In genomic region chr21:42468511-42469131, GRCh38 we compare ENCODE assay signal across 15 cellular contexts. TPM values are rescaled to one million over a fixed set of nuclear protein-coding genes. Genes with fewer than 3 reads are reported as not detected.
DNase-seq lines count a peak whose midpoint lies in the region; ATAC-seq and TF ChIP-seq lines count a peak whose summit lies in the region.
"Had no signal": no experiment of that assay in that cellular context is flagged by ENCODE, and none has a peak within 500 bp of the region (broad histone marks: within the 10 kb centered on the region; RNA-seq: fewer than 3 reads in every experiment).

No MANE protein-coding gene starts in this region.

- DNase-seq in A172 (ENCODE audit: low spot score) (peak; percentile 95), H4 (ENCODE audit: low spot score) (peak; percentile 50), RPMI7951 (ENCODE audit: low read depth) (peak; percentile 7), left colon (peak; percentile 13 to 25), GM13976 (ENCODE audit: low spot score) (no peak), glomerular visceral epithelial cell (ENCODE audit: extremely low spot score) (no peak), GOT3 (lab: John Stamatoyannopoulos, UW) (no peak)
- DNase-seq: activated CD4-positive, alpha-beta T cell treated with anti-CD3 and anti-CD28 coated beads, Interleukin-2, amount 50 U/mL, for 48 hours; cortex of kidney; esophagus squamous epithelium; naive B cell; NCI-H1092; NCI-H2171; SHP77 had no signal

- ATAC-seq in left colon = peak; percentile 37
- ATAC-seq in GM18505 (IDR thresholded peaks at IDR 0.05; ENCODE audit: unreplicated experiment) = no peak

- TF ChIP-seq CTCF in GM13976 (IDR thresholded peaks at IDR 0.05; ENCODE audit: borderline replicate concordance, control extremely low read depth, extremely low read depth, insufficient read depth, missing control alignments) = no peak

- no peak for TF ChIP-seq POLR2A in GM18505 (IDR thresholded peaks at IDR 0.05; ENCODE audit: borderline replicate concordance, extremely low read depth, insufficient read depth, insufficient read length)

- intact Hi-C loops in left colon (cut with DNase I, micrococcal nuclease) = no loop called here

- in situ Hi-C loops in GM13976 (cut with MboI; ENCODE audit: low sequenced_read_pairs, unreplicated experiment) = no loop called here

RNA-seq across cellular contexts. Expression of gene RSPH1, which starts 27.4 kb away (rescaled TPM):
- total RNA-seq in A172 (2014; rRNA removed; shearing (Covaris generic)) = not detected in 2 replicates
- total RNA-seq in H4 (2014; rRNA removed; shearing (Covaris generic)) = not detected in 2 replicates
- total RNA-seq in RPMI7951 (2014; rRNA removed; shearing (Covaris generic)) = 0.12 TPM in 1 of 2 replicates, not detected in the other
- total RNA-seq in left colon = 1 to 10 TPM; 3.3 to 7.4 TPM

RNA-seq across cellular contexts. Expression of gene SLC37A1, which starts 45.0 kb away (rescaled TPM):
- 1.1 and 1.6 TPM in 2 replicates for total RNA-seq in A172 (2014; rRNA removed; shearing (Covaris generic))
- 6.7 and 9.2 TPM in 2 replicates for total RNA-seq in H4 (2014; rRNA removed; shearing (Covaris generic))
- 0.24 TPM in 1 of 2 replicates, not detected in the other for total RNA-seq in RPMI7951 (2014; rRNA removed; shearing (Covaris generic))
- total RNA-seq in left colon = 100 to 1,000 TPM in 1 of 2 donors, 10 to 100 TPM in 1; 63.5 to 171 TPM

Comparison
In these comparisons a context has a peak if more than half of its experiments do, and no peak if none do; other contexts are left out.
1. DNase-seq: peak in A172 (single experiment), H4 (single experiment), RPMI7951 (single experiment) and left colon (2 of 2); none in GM13976 (single experiment), glomerular visceral epithelial cell (single experiment) and GOT3 (single experiment).